In the genomic region with DNA sequence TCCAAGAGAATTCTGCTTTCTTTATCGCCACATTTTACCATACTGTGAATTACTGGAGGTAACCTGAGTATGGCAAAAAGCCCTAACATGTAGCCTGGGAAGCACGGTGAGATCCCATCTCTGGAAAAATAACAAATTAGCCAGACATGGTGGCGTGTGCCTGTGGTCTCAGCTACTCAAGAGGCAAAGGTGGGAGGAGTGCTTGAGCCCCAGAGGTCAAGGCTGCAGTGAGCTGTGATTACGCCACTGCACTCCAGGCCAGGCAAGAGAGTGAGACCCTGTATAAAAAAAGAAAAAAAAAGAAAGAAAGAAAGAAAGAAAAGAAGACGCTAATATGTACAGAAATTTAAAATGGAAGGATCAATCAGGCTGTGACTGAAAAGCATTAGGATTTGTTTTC, we compare ENCODE assay signal across 1 cellular context.
TF ChIP-seq lines count a peak whose summit lies in the region.

No MANE protein-coding gene starts in this region.

TF ChIP-seq in GM23338, 12 proteins besides CTCF, POLR2A, EP300 and RAD21:
- TF ChIP-seq, protein P1, sequence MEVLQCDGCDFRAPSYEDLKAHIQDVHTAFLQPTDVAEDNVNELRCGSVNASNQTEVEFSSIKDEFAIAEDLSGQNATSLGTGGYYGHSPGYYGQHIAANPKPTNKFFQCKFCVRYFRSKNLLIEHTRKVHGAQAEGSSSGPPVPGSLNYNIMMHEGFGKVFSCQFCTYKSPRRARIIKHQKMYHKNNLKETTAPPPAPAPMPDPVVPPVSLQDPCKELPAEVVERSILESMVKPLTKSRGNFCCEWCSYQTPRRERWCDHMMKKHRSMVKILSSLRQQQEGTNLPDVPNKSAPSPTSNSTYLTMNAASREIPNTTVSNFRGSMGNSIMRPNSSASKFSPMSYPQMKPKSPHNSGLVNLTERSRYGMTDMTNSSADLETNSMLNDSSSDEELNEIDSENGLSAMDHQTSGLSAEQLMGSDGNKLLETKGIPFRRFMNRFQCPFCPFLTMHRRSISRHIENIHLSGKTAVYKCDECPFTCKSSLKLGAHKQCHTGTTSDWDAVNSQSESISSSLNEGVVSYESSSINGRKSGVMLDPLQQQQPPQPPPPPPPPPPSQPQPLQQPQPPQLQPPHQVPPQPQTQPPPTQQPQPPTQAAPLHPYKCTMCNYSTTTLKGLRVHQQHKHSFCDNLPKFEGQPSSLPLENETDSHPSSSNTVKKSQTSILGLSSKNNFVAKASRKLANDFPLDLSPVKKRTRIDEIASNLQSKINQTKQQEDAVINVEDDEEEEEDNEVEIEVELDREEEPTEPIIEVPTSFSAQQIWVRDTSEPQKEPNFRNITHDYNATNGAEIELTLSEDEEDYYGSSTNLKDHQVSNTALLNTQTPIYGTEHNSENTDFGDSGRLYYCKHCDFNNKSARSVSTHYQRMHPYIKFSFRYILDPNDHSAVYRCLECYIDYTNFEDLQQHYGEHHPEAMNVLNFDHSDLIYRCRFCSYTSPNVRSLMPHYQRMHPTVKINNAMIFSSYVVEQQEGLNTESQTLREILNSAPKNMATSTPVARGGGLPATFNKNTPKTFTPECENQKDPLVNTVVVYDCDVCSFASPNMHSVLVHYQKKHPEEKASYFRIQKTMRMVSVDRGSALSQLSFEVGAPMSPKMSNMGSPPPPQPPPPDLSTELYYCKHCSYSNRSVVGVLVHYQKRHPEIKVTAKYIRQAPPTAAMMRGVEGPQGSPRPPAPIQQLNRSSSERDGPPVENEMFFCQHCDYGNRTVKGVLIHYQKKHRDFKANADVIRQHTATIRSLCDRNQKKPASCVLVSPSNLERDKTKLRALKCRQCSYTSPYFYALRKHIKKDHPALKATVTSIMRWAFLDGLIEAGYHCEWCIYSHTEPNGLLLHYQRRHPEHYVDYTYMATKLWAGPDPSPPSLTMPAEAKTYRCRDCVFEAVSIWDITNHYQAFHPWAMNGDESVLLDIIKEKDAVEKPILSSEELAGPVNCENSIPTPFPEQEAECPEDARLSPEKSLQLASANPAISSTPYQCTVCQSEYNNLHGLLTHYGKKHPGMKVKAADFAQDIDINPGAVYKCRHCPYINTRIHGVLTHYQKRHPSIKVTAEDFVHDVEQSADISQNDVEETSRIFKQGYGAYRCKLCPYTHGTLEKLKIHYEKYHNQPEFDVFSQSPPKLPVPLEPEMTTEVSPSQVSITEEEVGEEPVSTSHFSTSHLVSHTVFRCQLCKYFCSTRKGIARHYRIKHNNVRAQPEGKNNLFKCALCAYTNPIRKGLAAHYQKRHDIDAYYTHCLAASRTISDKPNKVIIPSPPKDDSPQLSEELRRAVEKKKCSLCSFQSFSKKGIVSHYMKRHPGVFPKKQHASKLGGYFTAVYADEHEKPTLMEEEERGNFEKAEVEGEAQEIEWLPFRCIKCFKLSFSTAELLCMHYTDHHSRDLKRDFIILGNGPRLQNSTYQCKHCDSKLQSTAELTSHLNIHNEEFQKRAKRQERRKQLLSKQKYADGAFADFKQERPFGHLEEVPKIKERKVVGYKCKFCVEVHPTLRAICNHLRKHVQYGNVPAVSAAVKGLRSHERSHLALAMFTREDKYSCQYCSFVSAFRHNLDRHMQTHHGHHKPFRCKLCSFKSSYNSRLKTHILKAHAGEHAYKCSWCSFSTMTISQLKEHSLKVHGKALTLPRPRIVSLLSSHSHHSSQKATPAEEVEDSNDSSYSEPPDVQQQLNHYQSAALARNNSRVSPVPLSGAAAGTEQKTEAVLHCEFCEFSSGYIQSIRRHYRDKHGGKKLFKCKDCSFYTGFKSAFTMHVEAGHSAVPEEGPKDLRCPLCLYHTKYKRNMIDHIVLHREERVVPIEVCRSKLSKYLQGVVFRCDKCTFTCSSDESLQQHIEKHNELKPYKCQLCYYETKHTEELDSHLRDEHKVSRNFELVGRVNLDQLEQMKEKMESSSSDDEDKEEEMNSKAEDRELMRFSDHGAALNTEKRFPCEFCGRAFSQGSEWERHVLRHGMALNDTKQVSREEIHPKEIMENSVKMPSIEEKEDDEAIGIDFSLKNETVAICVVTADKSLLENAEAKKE (CRISPR knock-in tag; IDR thresholded peaks at IDR 0.05): no peak
- TF ChIP-seq NANOG (IDR thresholded peaks at IDR 0.05; ENCODE audit: borderline replicate concordance): no peak
- no peak for TF ChIP-seq EZH2phosphoT487 (IDR thresholded peaks at IDR 0.05; ENCODE audit: unreplicated experiment)
- TF ChIP-seq, protein P2, sequence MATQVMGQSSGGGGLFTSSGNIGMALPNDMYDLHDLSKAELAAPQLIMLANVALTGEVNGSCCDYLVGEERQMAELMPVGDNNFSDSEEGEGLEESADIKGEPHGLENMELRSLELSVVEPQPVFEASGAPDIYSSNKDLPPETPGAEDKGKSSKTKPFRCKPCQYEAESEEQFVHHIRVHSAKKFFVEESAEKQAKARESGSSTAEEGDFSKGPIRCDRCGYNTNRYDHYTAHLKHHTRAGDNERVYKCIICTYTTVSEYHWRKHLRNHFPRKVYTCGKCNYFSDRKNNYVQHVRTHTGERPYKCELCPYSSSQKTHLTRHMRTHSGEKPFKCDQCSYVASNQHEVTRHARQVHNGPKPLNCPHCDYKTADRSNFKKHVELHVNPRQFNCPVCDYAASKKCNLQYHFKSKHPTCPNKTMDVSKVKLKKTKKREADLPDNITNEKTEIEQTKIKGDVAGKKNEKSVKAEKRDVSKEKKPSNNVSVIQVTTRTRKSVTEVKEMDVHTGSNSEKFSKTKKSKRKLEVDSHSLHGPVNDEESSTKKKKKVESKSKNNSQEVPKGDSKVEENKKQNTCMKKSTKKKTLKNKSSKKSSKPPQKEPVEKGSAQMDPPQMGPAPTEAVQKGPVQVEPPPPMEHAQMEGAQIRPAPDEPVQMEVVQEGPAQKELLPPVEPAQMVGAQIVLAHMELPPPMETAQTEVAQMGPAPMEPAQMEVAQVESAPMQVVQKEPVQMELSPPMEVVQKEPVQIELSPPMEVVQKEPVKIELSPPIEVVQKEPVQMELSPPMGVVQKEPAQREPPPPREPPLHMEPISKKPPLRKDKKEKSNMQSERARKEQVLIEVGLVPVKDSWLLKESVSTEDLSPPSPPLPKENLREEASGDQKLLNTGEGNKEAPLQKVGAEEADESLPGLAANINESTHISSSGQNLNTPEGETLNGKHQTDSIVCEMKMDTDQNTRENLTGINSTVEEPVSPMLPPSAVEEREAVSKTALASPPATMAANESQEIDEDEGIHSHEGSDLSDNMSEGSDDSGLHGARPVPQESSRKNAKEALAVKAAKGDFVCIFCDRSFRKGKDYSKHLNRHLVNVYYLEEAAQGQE (IDR thresholded peaks at IDR 0.05; ENCODE audit: unreplicated experiment): no peak
- TF ChIP-seq POLR2AphosphoS5 (IDR thresholded peaks at IDR 0.05; ENCODE audit: low read depth): no peak
- no peak for TF ChIP-seq CREB1 (CRISPR knock-in tag; IDR thresholded peaks at IDR 0.05; ENCODE audit: low read depth)
- no peak for TF ChIP-seq EZH2 (IDR thresholded peaks at IDR 0.05; ENCODE audit: low read depth, unreplicated experiment)
- TF ChIP-seq, protein P3, sequence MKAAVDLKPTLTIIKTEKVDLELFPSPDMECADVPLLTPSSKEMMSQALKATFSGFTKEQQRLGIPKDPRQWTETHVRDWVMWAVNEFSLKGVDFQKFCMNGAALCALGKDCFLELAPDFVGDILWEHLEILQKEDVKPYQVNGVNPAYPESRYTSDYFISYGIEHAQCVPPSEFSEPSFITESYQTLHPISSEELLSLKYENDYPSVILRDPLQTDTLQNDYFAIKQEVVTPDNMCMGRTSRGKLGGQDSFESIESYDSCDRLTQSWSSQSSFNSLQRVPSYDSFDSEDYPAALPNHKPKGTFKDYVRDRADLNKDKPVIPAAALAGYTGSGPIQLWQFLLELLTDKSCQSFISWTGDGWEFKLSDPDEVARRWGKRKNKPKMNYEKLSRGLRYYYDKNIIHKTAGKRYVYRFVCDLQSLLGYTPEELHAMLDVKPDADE (IDR thresholded peaks at IDR 0.05): no peak
- no peak for TF ChIP-seq JUNB (IDR thresholded peaks at IDR 0.05; ENCODE audit: unreplicated experiment)
- TF ChIP-seq STAT1 (IDR thresholded peaks at IDR 0.05; ENCODE audit: unreplicated experiment): no peak
- no peak for TF ChIP-seq ZNF331 (CRISPR knock-in tag; IDR thresholded peaks at IDR 0.05; ENCODE audit: low read depth)
- no peak for TF ChIP-seq ZNF114 (CRISPR knock-in tag; IDR thresholded peaks at IDR 0.05)
